ENCODE assay signal across 7 cellular contexts in genomic region chr22:46661221-46661851, GRCh38. TPM values are rescaled to one million over a fixed set of nuclear protein-coding genes. Genes with fewer than 3 reads are reported as not detected.
DNase-seq lines count a peak whose midpoint lies in the region; ATAC-seq and FAIRE-seq lines count a peak whose summit lies in the region.

No MANE protein-coding gene starts in this region.

- H3K4me1 ChIP-seq in small intestine (ENCODE audit: control insufficient read depth in 2 of 2, insufficient read depth in 1 of 2, low read depth in 1 of 2, low read length in 1 of 2): peaks cover 0 to 8% of the 10 kb centered on the region in 2 donors

- no peaks in the 10 kb centered on the region for H3K27me3 ChIP-seq in small intestine (ENCODE audit: control insufficient read depth in 2 of 2, insufficient read depth in 2 of 2, low read length in 2 of 2)

- peaks cover 19% of the 10 kb centered on the region for H3K4me1 Mint-ChIP-seq in T-helper 17 cell

- no peak overlapping the region for H3K4me3 ChIP-seq in small intestine (ENCODE audit: low read depth in 1 of 2, low read length in 2 of 2)

- H3K9me3 ChIP-seq in T-helper 17 cell (ENCODE audit: control insufficient read depth, low read length, poor library complexity, severe bottlenecking) (no peaks in the 10 kb centered on the region), small intestine (ENCODE audit: control insufficient read depth, low read depth) (no peaks in the 10 kb centered on the region)

- 21 to 55% (median 38%) methylated on average over 22 of the region's 22 CpGs for WGBS in small intestine, 3 donors

- peak; percentile 61 for DNase-seq in M059J (ENCODE audit: low read depth)
- peak; percentile 44 to 62 (median 47) for DNase-seq in T-helper 17 cell
- peak; percentile 59 for DNase-seq in dermis blood vessel endothelial cell
- peak; percentile 86 for DNase-seq in small intestine
- no peak for DNase-seq in NCI-H187 (lab: John Stamatoyannopoulos, UW)

- FAIRE-seq in small intestine (lab: Jason Lieb, UNC): no peak

- H3K36me3 ChIP-seq in small intestine (ENCODE audit: control insufficient read depth in 2 of 2, insufficient read depth in 2 of 2, low read length in 2 of 2): peaks cover 4 to 12% of the 10 kb centered on the region in 2 donors

- peak overlapping the region; percentile 95 for H3K27ac Mint-ChIP-seq in T-helper 17 cell

- H3K36me3 Mint-ChIP-seq in T-helper 17 cell (ENCODE audit: low read depth): no peaks in the 10 kb centered on the region

- H3K27me3 Mint-ChIP-seq in T-helper 17 cell: no peaks in the 10 kb centered on the region

- ATAC-seq in T-helper 17 cell (peak; percentile 83), GM21576 (IDR thresholded peaks at IDR 0.05; ENCODE audit: unreplicated experiment) (no peak), HG02981 (IDR thresholded peaks at IDR 0.05; ENCODE audit: unreplicated experiment) (no peak)

- peak overlapping the region; percentile 89 for H3K4me3 Mint-ChIP-seq in T-helper 17 cell

- H3K27ac ChIP-seq in small intestine (ENCODE audit: low read depth in 1 of 2, low read length in 1 of 2): peak overlapping the region; percentile 69 to 94

RNA-seq across cellular contexts. Expression of gene GRAMD4, which starts 41.1 kb away (rescaled TPM):
- total RNA-seq in M059J (2014; rRNA removed; shearing (Covaris generic)): 2.9 and 7.9 TPM in 2 replicates
- 10 to 100 TPM; 14.2 to 14.5 TPM for total RNA-seq in T-helper 17 cell
- 48.8 and 58.5 TPM in 2 replicates for total RNA-seq in dermis blood vessel endothelial cell
- 10 to 100 TPM; 30.5 to 64.9 (median 43.2) TPM for polyA plus RNA-seq in small intestine

Comparison
In these comparisons a context has a peak if more than half of its experiments do, and no peak if none do; other contexts are left out.
1. DNase-seq: peak in M059J (single experiment), T-helper 17 cell (3 of 3), dermis blood vessel endothelial cell (single experiment) and small intestine (single experiment); none in NCI-H187 (0 of 2).